Comparison of ENCODE assay signal across 8 cellular contexts in the genomic region with DNA sequence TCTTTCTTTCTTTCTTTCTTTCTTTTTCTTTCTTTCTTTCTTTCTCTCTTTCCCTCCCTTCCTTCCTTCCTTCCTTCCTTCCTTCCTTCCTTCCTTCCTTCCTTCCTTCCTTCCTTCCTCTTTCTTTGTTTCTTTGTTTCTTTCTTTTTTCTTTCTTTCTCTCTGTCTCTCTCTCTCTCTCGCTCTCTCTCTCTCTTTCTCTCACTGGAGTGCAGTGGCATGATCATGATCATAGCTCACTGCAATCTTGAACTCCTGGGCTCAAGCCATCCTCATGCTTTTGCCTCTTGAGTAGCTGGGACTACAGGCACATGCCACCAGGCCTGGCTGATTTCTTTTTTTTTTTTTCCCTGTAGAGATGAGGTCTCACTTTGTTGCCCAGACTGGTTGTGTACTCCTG.
DNase-seq lines count a peak whose midpoint lies in the region; ATAC-seq, FAIRE-seq and TF ChIP-seq lines count a peak whose summit lies in the region.
"Not testable (repeated sequence)": the region's sequence is repeated elsewhere in the genome, so short reads cannot be mapped to it uniquely, and the experiment has no call there.

No MANE protein-coding gene starts in this region.

- BruUV-seq in A673 (replicated peaks; lab: Mats Ljungman, UMichigan); K562 (replicated peaks; lab: Mats Ljungman, UMichigan): not testable (repeated sequence)

- H3K4me3 ChIP-seq in A673 (ENCODE audit: low read depth, low read length, poor library complexity, severe bottlenecking); HEK293 (ENCODE audit: low read depth, low read length); K562: not testable (repeated sequence)

- ATAC-seq in WTC11; K562; naive B cell (ENCODE audit: low read depth in 2 of 2); stimulated activated effector memory CD8-positive, alpha-beta T cell treated with anti-CD3 and anti-CD28 coated beads, Interleukin-12 subunit alpha, Interleukin-12 subunit beta, amount 100 ng/mL, for 72 hours: not testable (repeated sequence)
- peak; percentile 63 for ATAC-seq in Right ventricle myocardium superior (ENCODE audit: poor library complexity)

- H3K27ac Mint-ChIP-seq in WTC11: peak overlapping the region; percentile 81
- H3K27ac Mint-ChIP-seq in chondrocyte (ENCODE audit: unreplicated experiment): peak overlapping the region; percentile 80
- H3K27ac Mint-ChIP-seq in naive B cell: peak overlapping the region in 4 of 6 donors; percentile 1 to 89 (median 24)
- H3K27ac Mint-ChIP-seq in stimulated activated effector memory CD8-positive, alpha-beta T cell treated with anti-CD3 and anti-CD28 coated beads, Interleukin-12 subunit alpha, Interleukin-12 subunit beta, amount 100 ng/mL, for 72 hours: peak overlapping the region; percentile 5

- not testable (repeated sequence) for H3K4me2 ChIP-seq in K562 (ENCODE audit: insufficient read depth, low read length)

- in situ Hi-C loops in K562 (cut with MboI): not testable (repeated sequence)

- not testable (repeated sequence) for H3K9ac ChIP-seq in K562 (ENCODE audit: insufficient read depth in 1 of 2, low read depth in 2 of 2, low read length in 2 of 2)

- not testable (repeated sequence) for H3K9me1 ChIP-seq in K562 (ENCODE audit: control insufficient read depth, insufficient read depth, low read length)

- WGBS in K562 (ENCODE audit: insufficient coverage, low coverage, missing lambda C conversion rate): 90% methylated on average over 1 of the region's 1 CpG

- H3K27me3 Mint-ChIP-seq in WTC11 (ENCODE audit: low read depth); chondrocyte (ENCODE audit: low read depth); naive B cell: not testable (repeated sequence)

- CTCF ChIA-PET in A673 (lab: Charles Lee); HEK293 (lab: Yijun Ruan, JAX); WTC11 (lab: Charles Lee); K562 (lab: Yijun Ruan, JAX; ENCODE audit: low intra/inter-chr PET ratio): not testable (repeated sequence)

- not testable (repeated sequence) for H3K36me3 ChIP-seq in A673 (ENCODE audit: insufficient read depth, low read length, poor library complexity, severe bottlenecking); HEK293 (ENCODE audit: control insufficient read depth in 2 of 2, insufficient read depth in 1 of 2, low read length in 2 of 2); K562 (ENCODE audit: control insufficient read depth, insufficient read depth, low read length)

- TF ChIP-seq POLR2A in K562 (conservative IDR thresholded peaks at IDR 0.05): not testable (repeated sequence)

- H2AFZ ChIP-seq in K562 (ENCODE audit: low read depth, low read length): not testable (repeated sequence)

- TF ChIP-seq CTCF in A673 (conservative IDR thresholded peaks at IDR 0.05; ENCODE audit: low read depth, low read length); HEK293 (tag by site-specific recombination; IDR thresholded peaks at IDR 0.05); WTC11 (IDR thresholded peaks at IDR 0.05); K562 (IDR thresholded peaks at IDR 0.05 in 2 of 3, conservative IDR thresholded peaks at IDR 0.05 in 1 of 3; ENCODE audit: insufficient read depth in 2 of 3, low read depth in 1 of 3, low read length in 3 of 3); chondrocyte (IDR thresholded peaks at IDR 0.05): not testable (repeated sequence)

- peak overlapping the region; percentile 6 for H3K27ac ChIP-seq in A673 (ENCODE audit: low read depth, low read length, poor library complexity, severe bottlenecking)
- H3K27ac ChIP-seq in HEK293 (ENCODE audit: extremely low read depth, low read depth, low read length); K562 (ENCODE audit: extremely low read depth, low read depth, low read length): not testable (repeated sequence)

- DNase-seq in A673 (ENCODE audit: low spot score): peak; percentile 61
- not testable (repeated sequence) for DNase-seq in WTC11 (ENCODE audit: low spot score); K562 (ENCODE audit: extremely low read depth in 1 of 4, low spot score in 3 of 4); chondrocyte (ENCODE audit: low spot score); Right ventricle myocardium superior; naive B cell; stimulated activated effector memory CD8-positive, alpha-beta T cell treated with anti-CD3 and anti-CD28 coated beads, Interleukin-12 subunit alpha, Interleukin-12 subunit beta, amount 100 ng/mL, for 72 hours (ENCODE audit: low spot score in 2 of 2)

- POLR2A ChIA-PET in A673 (lab: Charles Lee; ENCODE audit: low non-redundant PET) (interaction anchor here (0.6 kb wide), 1 partner anchor 267 kb away, joined by 19 read pairs; no protein-coding TSS in a partner anchor), WTC11 (lab: Charles Lee) (interaction anchor here (0.5 to 0.6 kb wide), 3 partner anchors 39 to 838 kb away, joined by 3 to 5 read pairs (median 4); no protein-coding TSS in a partner anchor), K562 (lab: Yijun Ruan, JAX) (interaction anchor here (0.6 to 0.7 kb wide), 2 partner anchors 13 to 516 kb away, joined by 3 read pairs; no protein-coding TSS in a partner anchor)
- POLR2A ChIA-PET in HEK293 (lab: Yijun Ruan, JAX): not testable (repeated sequence)

- H3K9me3 ChIP-seq in A673 (ENCODE audit: low read depth, low read length, poor library complexity, severe bottlenecking); HEK293 (ENCODE audit: control insufficient read depth, insufficient read depth, low read depth, low read length); K562 (replicated peaks; ENCODE audit: control insufficient read depth, insufficient read depth, low read depth, low read length): not testable (repeated sequence)

- peaks cover 20% of the 10 kb centered on the region for H3K4me1 ChIP-seq in A673 (ENCODE audit: insufficient read depth, low read length, poor library complexity, severe bottlenecking)
- not testable (repeated sequence) for H3K4me1 ChIP-seq in HEK293 (ENCODE audit: control insufficient read depth, insufficient read depth, low read length); K562 (replicated peaks in 1 of 2; ENCODE audit: control insufficient read depth in 2 of 2, insufficient read depth in 2 of 2, low read length in 2 of 2)

- not testable (repeated sequence) for H3K27me3 ChIP-seq in A673 (replicated peaks; ENCODE audit: insufficient read depth, low read depth, low read length, poor library complexity); K562 (ENCODE audit: control insufficient read depth in 2 of 2, insufficient read depth in 2 of 2, low read length in 2 of 2)

- H4K20me1 ChIP-seq in K562 (replicated peaks; ENCODE audit: control insufficient read depth, insufficient read depth, low read length): not testable (repeated sequence)

- not testable (repeated sequence) for FAIRE-seq in K562 (lab: Jason Lieb, UNC)

- H3K4me3 Mint-ChIP-seq in WTC11; chondrocyte (ENCODE audit: unreplicated experiment); stimulated activated effector memory CD8-positive, alpha-beta T cell treated with anti-CD3 and anti-CD28 coated beads, Interleukin-12 subunit alpha, Interleukin-12 subunit beta, amount 100 ng/mL, for 72 hours: not testable (repeated sequence)
- H3K4me3 Mint-ChIP-seq in naive B cell: peak overlapping the region in 4 of 8 donors; percentile 40 to 74 (median 48)

- intact Hi-C loops in A673 (cut with micrococcal nuclease; ENCODE audit: unreplicated experiment); K562 (cut with micrococcal nuclease); Right ventricle myocardium superior (cut with DNase I): not testable (repeated sequence)

- not testable (repeated sequence) for TF ChIP-seq EP300 in K562 (IDR thresholded peaks at IDR 0.05; ENCODE audit: low read length)

- not testable (repeated sequence) for TF ChIP-seq RAD21 in K562 (CRISPR knock-in tag; conservative IDR thresholded peaks at IDR 0.05 in 1 of 2, IDR thresholded peaks at IDR 0.05 in 1 of 2)

- peaks cover 62% of the 10 kb centered on the region for H3K79me2 ChIP-seq in K562 (ENCODE audit: control insufficient read depth, insufficient read depth, low read length)

- H3K9me3 Mint-ChIP-seq in WTC11; chondrocyte (ENCODE audit: low read depth); naive B cell; stimulated activated effector memory CD8-positive, alpha-beta T cell treated with anti-CD3 and anti-CD28 coated beads, Interleukin-12 subunit alpha, Interleukin-12 subunit beta, amount 100 ng/mL, for 72 hours: not testable (repeated sequence)

- not testable (repeated sequence) for H3K36me3 Mint-ChIP-seq in WTC11; chondrocyte (ENCODE audit: low read depth); naive B cell
- peaks cover 10% of the 10 kb centered on the region for H3K36me3 Mint-ChIP-seq in stimulated activated effector memory CD8-positive, alpha-beta T cell treated with anti-CD3 and anti-CD28 coated beads, Interleukin-12 subunit alpha, Interleukin-12 subunit beta, amount 100 ng/mL, for 72 hours

- H3K4me1 Mint-ChIP-seq in WTC11 (peaks cover 27% of the 10 kb centered on the region), chondrocyte (ENCODE audit: low read depth) (peaks cover 38% of the 10 kb centered on the region), naive B cell (peaks cover 14 to 38% (median 21%) of the 10 kb centered on the region in 3 donors)
- H3K4me1 Mint-ChIP-seq in stimulated activated effector memory CD8-positive, alpha-beta T cell treated with anti-CD3 and anti-CD28 coated beads, Interleukin-12 subunit alpha, Interleukin-12 subunit beta, amount 100 ng/mL, for 72 hours: peaks cover 22% of the 10 kb centered on the region

TF ChIP-seq in HEK293, 187 proteins besides CTCF, POLR2A, EP300 and RAD21 (continues in another document):
- TF ChIP-seq ZNF366 (tag by site-specific recombination; conservative IDR thresholded peaks at IDR 0.05): peak; percentile 77

Comparison
In these comparisons a context has a peak if more than half of its experiments do, and no peak if none do; other contexts are left out.
1. H3K27ac Mint-ChIP-seq: peak in every context shown above with its lines; median percentile 81 in WTC11; 80 in chondrocyte; 24 in naive B cell; 5 in stimulated activated effector memory CD8-positive, alpha-beta T cell treated with anti-CD3 and anti-CD28 coated beads, Interleukin-12 subunit alpha, Interleukin-12 subunit beta, amount 100 ng/mL, for 72 hours.